In the genomic region with DNA sequence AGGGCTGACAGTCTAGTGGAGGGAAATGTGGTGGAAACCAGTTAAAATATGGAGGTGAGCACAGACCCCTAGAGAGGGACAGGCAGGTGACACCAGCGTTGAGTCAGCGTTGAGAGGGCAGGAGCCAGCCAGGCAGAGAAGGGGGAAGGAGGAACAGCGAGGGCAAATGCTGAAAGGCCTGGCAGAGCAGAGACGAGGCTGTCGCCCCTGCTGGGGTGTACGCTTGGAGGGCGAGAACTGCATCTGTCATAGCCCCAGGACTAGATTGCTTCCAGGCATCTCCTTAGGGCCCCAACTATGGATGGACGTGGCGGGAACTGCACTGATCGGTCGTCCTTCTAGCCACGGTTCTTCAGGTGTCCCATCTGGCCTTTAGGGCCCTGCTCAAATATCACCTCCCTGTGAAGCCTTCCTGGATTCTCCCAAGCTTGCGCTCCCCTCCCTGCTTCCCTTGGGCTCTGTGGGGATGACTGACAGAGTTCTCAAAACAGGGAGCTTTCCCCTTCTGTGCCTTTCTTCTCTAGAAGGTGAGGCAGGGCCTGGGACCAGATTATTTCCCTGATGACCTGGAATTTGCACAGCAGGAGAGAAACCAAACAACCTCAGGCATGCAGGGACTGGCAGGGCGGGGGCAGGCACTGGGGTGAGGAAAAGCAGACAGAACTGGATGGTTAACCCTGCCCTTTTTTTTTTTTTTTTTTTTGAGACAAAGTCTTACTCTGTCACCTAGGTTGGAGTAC, we compare ENCODE assay signal across 10 cellular contexts. TPM values are rescaled to one million over a fixed set of nuclear protein-coding genes. Genes with fewer than 3 reads are reported as not detected.
DNase-seq lines count a peak whose midpoint lies in the region; ATAC-seq and TF ChIP-seq lines count a peak whose summit lies in the region.
"Had no signal": no experiment of that assay in that cellular context is flagged by ENCODE, and none has a peak within 500 bp of the region (broad histone marks: within the 10 kb centered on the region; RNA-seq: fewer than 3 reads in every experiment).

No MANE protein-coding gene starts in this region.

- no peak for TF ChIP-seq RAD21 in HCT116 (IDR thresholded peaks at IDR 0.05; ENCODE audit: low read depth)

- no TSS peak for BruUV-seq in HCT116 (replicated peaks; lab: Mats Ljungman, UMichigan)

- no peak overlapping the region for H2AFZ ChIP-seq in HCT116 (ENCODE audit: low read depth, low read length, poor library complexity, severe bottlenecking)

- DNase-seq in HCT116 (ENCODE audit: low read depth, low spot score) (no peak), RWPE1 (ENCODE audit: low spot score) (peak; percentile 41), MV-4-11 (lab: John Stamatoyannopoulos, UW) (no peak)
- DNase-seq: Kasumi-1, NCI-H446 treated with DMSO at 0.1 percent for 48 hours had no signal

- H3K36me3 ChIP-seq in HCT116 (ENCODE audit: control insufficient read depth in 1 of 2, insufficient read depth in 2 of 2, low read length in 2 of 2): no peaks in the 10 kb centered on the region
- H3K36me3 ChIP-seq: cardiac muscle cell had no signal

- CTCF ChIA-PET in HCT116 (lab: Charles Lee): no interaction called here
- CTCF ChIA-PET in RWPE1 (lab: Yijun Ruan, JAX): no interaction called here

- no peaks in the 10 kb centered on the region for H3K9me2 ChIP-seq in HCT116 (ENCODE audit: insufficient read depth)

- H3K4me1 ChIP-seq in HCT116 (ENCODE audit: control insufficient read depth in 1 of 2, insufficient read depth in 2 of 2, low read length in 2 of 2): peaks cover 18 to 48% of the 10 kb centered on the region in 2 experiments

- H3K4me3 ChIP-seq in HCT116 (replicated peaks in 1 of 2; ENCODE audit: low read depth in 1 of 2, low read length in 2 of 2): no peak overlapping the region
- no peak overlapping the region for H3K4me3 ChIP-seq in skin epidermis
- H3K4me3 ChIP-seq: cardiac muscle cell had no signal

- H3K9me3 ChIP-seq in HCT116 (ENCODE audit: control insufficient read depth in 1 of 2, insufficient read depth in 1 of 2, low read depth in 1 of 2, low read length in 2 of 2): no peaks in the 10 kb centered on the region

- TF ChIP-seq CTCF in HCT116 (IDR thresholded peaks at IDR 0.05 in 2 of 3, conservative IDR thresholded peaks at IDR 0.05 in 1 of 3; ENCODE audit: borderline replicate concordance in 1 of 3, insufficient read depth in 1 of 3, low read depth in 2 of 3, low read length in 2 of 3) (no peak), RWPE1 (conservative IDR thresholded peaks at IDR 0.05; ENCODE audit: low read depth) (no peak)

- RAD21 ChIA-PET in HCT116 (lab: Charles Lee; ENCODE audit: low non-redundant PET in 1 of 2, low total read pairs in 2 of 2, uncharacterized antibody in 2 of 2, unreplicated experiment in 2 of 2): no interaction called here

- TF ChIP-seq POLR2A in HCT116 (IDR thresholded peaks at IDR 0.05; ENCODE audit: borderline replicate concordance, extremely low read depth, insufficient read depth, insufficient read length): no peak

- H3K27me3 ChIP-seq in HCT116 (ENCODE audit: insufficient read depth, low read length): no peaks in the 10 kb centered on the region
- H3K27me3 ChIP-seq: cardiac muscle cell had no signal

- intact Hi-C loops in HCT116 (cut with micrococcal nuclease): no loop called here

- H4K20me1 ChIP-seq in HCT116 (ENCODE audit: insufficient read depth): no peaks in the 10 kb centered on the region

- ATAC-seq in HCT116 (peak; percentile 61), esophagus mucosa (peak; percentile 75), GM21723 (IDR thresholded peaks at IDR 0.05; ENCODE audit: unreplicated experiment) (no peak), HG03469 (IDR thresholded peaks at IDR 0.05; ENCODE audit: unreplicated experiment) (no peak)

- H3K4me2 ChIP-seq in HCT116 (ENCODE audit: low read length): peak overlapping the region; percentile 53

- POLR2A ChIA-PET in HCT116 (lab: Charles Lee): no interaction called here
- POLR2A ChIA-PET in RWPE1 (lab: Yijun Ruan, JAX; ENCODE audit: low non-redundant PET): no interaction called here

- peak overlapping the region; percentile 31; the same call in 1 of the 2 replicates for H3K27ac ChIP-seq in HCT116 (ENCODE audit: low read depth, low read length)
- peak overlapping the region; percentile 4; the same call in 1 of the 2 replicates for H3K27ac ChIP-seq in RWPE1
- peak overlapping the region in 19 of 21 experiments; percentile 36 to 83 (median 71) for H3K27ac ChIP-seq in skin epidermis
- H3K27ac ChIP-seq: cardiac muscle cell had no signal

- no peaks in the 10 kb centered on the region for H3K79me2 ChIP-seq in HCT116 (ENCODE audit: insufficient read depth, low read length)

- peak overlapping the region; percentile 24; the same call in 1 of the 2 replicates for H3K9ac ChIP-seq in HCT116 (ENCODE audit: low read length)

TF ChIP-seq in HCT116, 20 proteins besides CTCF, POLR2A, EP300 and RAD21:
- TF ChIP-seq, protein P1, sequence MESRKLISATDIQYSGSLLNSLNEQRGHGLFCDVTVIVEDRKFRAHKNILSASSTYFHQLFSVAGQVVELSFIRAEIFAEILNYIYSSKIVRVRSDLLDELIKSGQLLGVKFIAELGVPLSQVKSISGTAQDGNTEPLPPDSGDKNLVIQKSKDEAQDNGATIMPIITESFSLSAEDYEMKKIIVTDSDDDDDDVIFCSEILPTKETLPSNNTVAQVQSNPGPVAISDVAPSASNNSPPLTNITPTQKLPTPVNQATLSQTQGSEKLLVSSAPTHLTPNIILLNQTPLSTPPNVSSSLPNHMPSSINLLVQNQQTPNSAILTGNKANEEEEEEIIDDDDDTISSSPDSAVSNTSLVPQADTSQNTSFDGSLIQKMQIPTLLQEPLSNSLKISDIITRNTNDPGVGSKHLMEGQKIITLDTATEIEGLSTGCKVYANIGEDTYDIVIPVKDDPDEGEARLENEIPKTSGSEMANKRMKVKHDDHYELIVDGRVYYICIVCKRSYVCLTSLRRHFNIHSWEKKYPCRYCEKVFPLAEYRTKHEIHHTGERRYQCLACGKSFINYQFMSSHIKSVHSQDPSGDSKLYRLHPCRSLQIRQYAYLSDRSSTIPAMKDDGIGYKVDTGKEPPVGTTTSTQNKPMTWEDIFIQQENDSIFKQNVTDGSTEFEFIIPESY (IDR thresholded peaks at IDR 0.05; ENCODE audit: extremely low read depth, insufficient replicate concordance, low read length): no peak
- TF ChIP-seq CBX3 (IDR thresholded peaks at IDR 0.05; ENCODE audit: low read depth): no peak
- TF ChIP-seq, protein P2, sequence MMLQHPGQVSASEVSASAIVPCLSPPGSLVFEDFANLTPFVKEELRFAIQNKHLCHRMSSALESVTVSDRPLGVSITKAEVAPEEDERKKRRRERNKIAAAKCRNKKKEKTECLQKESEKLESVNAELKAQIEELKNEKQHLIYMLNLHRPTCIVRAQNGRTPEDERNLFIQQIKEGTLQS (IDR thresholded peaks at IDR 0.05): no peak
- TF ChIP-seq SIN3A (IDR thresholded peaks at IDR 0.05; ENCODE audit: low read depth): no peak
- TF ChIP-seq SRF (IDR thresholded peaks at IDR 0.05; ENCODE audit: low read depth): no peak
- TF ChIP-seq, protein P3, sequence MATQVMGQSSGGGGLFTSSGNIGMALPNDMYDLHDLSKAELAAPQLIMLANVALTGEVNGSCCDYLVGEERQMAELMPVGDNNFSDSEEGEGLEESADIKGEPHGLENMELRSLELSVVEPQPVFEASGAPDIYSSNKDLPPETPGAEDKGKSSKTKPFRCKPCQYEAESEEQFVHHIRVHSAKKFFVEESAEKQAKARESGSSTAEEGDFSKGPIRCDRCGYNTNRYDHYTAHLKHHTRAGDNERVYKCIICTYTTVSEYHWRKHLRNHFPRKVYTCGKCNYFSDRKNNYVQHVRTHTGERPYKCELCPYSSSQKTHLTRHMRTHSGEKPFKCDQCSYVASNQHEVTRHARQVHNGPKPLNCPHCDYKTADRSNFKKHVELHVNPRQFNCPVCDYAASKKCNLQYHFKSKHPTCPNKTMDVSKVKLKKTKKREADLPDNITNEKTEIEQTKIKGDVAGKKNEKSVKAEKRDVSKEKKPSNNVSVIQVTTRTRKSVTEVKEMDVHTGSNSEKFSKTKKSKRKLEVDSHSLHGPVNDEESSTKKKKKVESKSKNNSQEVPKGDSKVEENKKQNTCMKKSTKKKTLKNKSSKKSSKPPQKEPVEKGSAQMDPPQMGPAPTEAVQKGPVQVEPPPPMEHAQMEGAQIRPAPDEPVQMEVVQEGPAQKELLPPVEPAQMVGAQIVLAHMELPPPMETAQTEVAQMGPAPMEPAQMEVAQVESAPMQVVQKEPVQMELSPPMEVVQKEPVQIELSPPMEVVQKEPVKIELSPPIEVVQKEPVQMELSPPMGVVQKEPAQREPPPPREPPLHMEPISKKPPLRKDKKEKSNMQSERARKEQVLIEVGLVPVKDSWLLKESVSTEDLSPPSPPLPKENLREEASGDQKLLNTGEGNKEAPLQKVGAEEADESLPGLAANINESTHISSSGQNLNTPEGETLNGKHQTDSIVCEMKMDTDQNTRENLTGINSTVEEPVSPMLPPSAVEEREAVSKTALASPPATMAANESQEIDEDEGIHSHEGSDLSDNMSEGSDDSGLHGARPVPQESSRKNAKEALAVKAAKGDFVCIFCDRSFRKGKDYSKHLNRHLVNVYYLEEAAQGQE (IDR thresholded peaks at IDR 0.05; ENCODE audit: low read depth): no peak
- TF ChIP-seq CEBPB (IDR thresholded peaks at IDR 0.05; ENCODE audit: low read depth): no peak
- TF ChIP-seq ZNF274 (IDR thresholded peaks at IDR 0.05; ENCODE audit: low read depth, low read length): no peak

RNA-seq across cellular contexts. Expression of a gene that starts 11.1 kb away (rescaled TPM):
- total RNA-seq in HCT116 (2021; ENCODE audit: unreplicated experiment) (20.7 TPM), esophagus mucosa (23.0 TPM)
- polyA plus RNA-seq in HCT116 (2012): 31.1 and 42.6 TPM in 2 replicates

RNA-seq across cellular contexts. Expression of a gene that starts 38.7 kb away (rescaled TPM):
- total RNA-seq in HCT116 (2021; ENCODE audit: unreplicated experiment) (25.4 TPM), esophagus mucosa (10.9 TPM)
- 16.6 and 17.3 TPM in 2 replicates for polyA plus RNA-seq in HCT116 (2012)

RNA-seq across cellular contexts. Expression of a gene that starts 41.4 kb away (rescaled TPM):
- total RNA-seq in HCT116 (2021; ENCODE audit: unreplicated experiment) (2,966 TPM), esophagus mucosa (1,774 TPM)
- polyA plus RNA-seq in HCT116 (2012): 4,751 and 5,637 TPM in 2 replicates

Comparison
In these comparisons a context has a peak if more than half of its experiments do, and no peak if none do; other contexts are left out.
1. ATAC-seq: peak in HCT116 (single experiment) and esophagus mucosa (single experiment); none in GM21723 (single experiment) and HG03469 (single experiment).
2. H3K27ac ChIP-seq: peak in every context shown above with its lines; median percentile 71 in skin epidermis; 31 in HCT116; 4 in RWPE1.